Comparison of ENCODE assay signal across 8 cellular contexts in genomic region chr4:57109847-57110634, GRCh38. TPM values are rescaled to one million over a fixed set of nuclear protein-coding genes. Genes with fewer than 3 reads are reported as not detected.
DNase-seq lines count a peak whose midpoint lies in the region; ATAC-seq and TF ChIP-seq lines count a peak whose summit lies in the region.

Gene IGFBP7 (minus strand): TSS chr4:57110385. CDS start chr4:57110351, 34 bp downstream.

- TF ChIP-seq POLR2A in vagina (IDR thresholded peaks at IDR 0.05), result peak in 1 of 2 donors; percentile 50

- intact Hi-C loops in vagina (cut with DNase I), result loop anchor here (5.0 kb wide), 1 partner anchor 203 kb away; the partner anchor contains the start of gene REST

- H3K9me3 ChIP-seq in WERI-Rb-1 (ENCODE audit: severe bottlenecking) (no peaks in the 10 kb centered on the region), muscle layer of colon (ENCODE audit: low read length) (no peaks in the 10 kb centered on the region), vagina (no peaks in the 10 kb centered on the region)

- H3K27ac ChIP-seq in WERI-Rb-1 (no peak within 1 kb of the TSS), muscle layer of colon (ENCODE audit: low read depth, low read length) (peak within 1 kb of the TSS; percentile 99), vagina (peak within 1 kb of the TSS; percentile 95)

- peak within 1 kb of the TSS; percentile 79 for H3K9ac ChIP-seq in muscle layer of colon (ENCODE audit: low read length)

- ATAC-seq in HG03354 (IDR thresholded peaks at IDR 0.05; ENCODE audit: poor library complexity, severe bottlenecking, unreplicated experiment) (peak; percentile 49), GM18858 (IDR thresholded peaks at IDR 0.05; ENCODE audit: unreplicated experiment) (no peak)

- H3K4me3 ChIP-seq in WERI-Rb-1 (ENCODE audit: low read depth, low read length), result peak within 1 kb of the TSS; percentile 49
- peak within 1 kb of the TSS; percentile 70 to 94 for H3K4me3 ChIP-seq in muscle layer of colon (ENCODE audit: low read depth in 1 of 2, low read length in 2 of 2)
- H3K4me3 ChIP-seq in vagina, result peak within 1 kb of the TSS; percentile 60 to 61

- H3K4me1 ChIP-seq in muscle layer of colon (ENCODE audit: insufficient read depth, low read length) (peaks cover 26% of the 10 kb centered on the region), vagina (peaks cover 1% of the 10 kb centered on the region)

- H3K36me3 ChIP-seq in WERI-Rb-1, result no peaks in the 10 kb centered on the region
- no peaks in the 10 kb centered on the region for H3K36me3 ChIP-seq in muscle layer of colon (ENCODE audit: insufficient read depth, low read length)
- no peaks in the 10 kb centered on the region for H3K36me3 ChIP-seq in vagina

- DNase-seq in activated gamma-delta T cell (lab: John Stamatoyannopoulos, UW), result peak; percentile 4
- no peak for DNase-seq in activated gamma-delta T cell treated with Interleukin-2 at 50 U/mL for 16 hours
- DNase-seq in WERI-Rb-1, result peak; percentile 9
- DNase-seq in fibroblast of gingiva (ENCODE audit: low read depth), result peak; percentile 72
- no peak for DNase-seq in vagina (ENCODE audit: extremely low spot score in 2 of 2)

- peaks cover 37% of the 10 kb centered on the region for H3K27me3 ChIP-seq in WERI-Rb-1 (ENCODE audit: insufficient read depth, low read depth, severe bottlenecking)
- H3K27me3 ChIP-seq in muscle layer of colon (ENCODE audit: control insufficient read depth in 1 of 2, insufficient read depth in 2 of 2, low read length in 2 of 2), result no peaks in the 10 kb centered on the region
- no peaks in the 10 kb centered on the region for H3K27me3 ChIP-seq in vagina

- TF ChIP-seq CTCF in WERI-Rb-1 (IDR thresholded peaks at IDR 0.05; ENCODE audit: low read depth, low read length), result no peak
- no peak for TF ChIP-seq CTCF in vagina (IDR thresholded peaks at IDR 0.05)

RNA-seq across cellular contexts. Expression of gene IGFBP7, which starts in this region (rescaled TPM):
- 716 TPM for total RNA-seq in vagina

Comparison
In these comparisons a context has a peak if more than half of its experiments do, and no peak if none do; other contexts are left out.
1. DNase-seq: peak in activated gamma-delta T cell (single experiment), WERI-Rb-1 (single experiment) and fibroblast of gingiva (single experiment); none in activated gamma-delta T cell treated with Interleukin-2 at 50 U/mL for 16 hours (single experiment) and vagina (0 of 2).
2. Peak in every context shown above with its lines, with median percentiles within 50 percentile points of each other: H3K4me3 ChIP-seq.